21 cellular contexts compared by ENCODE assay signal in genomic region chr16:27976990-27977389, GRCh38.
"Had no signal": no experiment of that assay in that cellular context is flagged by ENCODE, and none has a peak within 500 bp of the region (broad histone marks: within the 10 kb centered on the region; RNA-seq: fewer than 3 reads in every experiment).

No MANE protein-coding gene starts in this region.

- DNase-seq: IMR-90, Kasumi-1, NCI-H1092 treated with DMSO at 0.1 percent for 48 hours, NCI-H1436, NCI-H187, NCI-H2029, NCI-H2081 treated with DMSO at 0.1 percent for 48 hours, NCI-H2171, NCI-H226, NCI-H446, NCI-H510A, NCI-H524 treated with DMSO at 0.1 percent for 48 hours, NCI-H69, NCI-H774, Right ventricle myocardium superior, RPMI8226, SIG-M5 had no signal

- H3K4me1 ChIP-seq: SJSA1 had no signal

- H3K4me3 ChIP-seq: SJSA1, SK-N-MC had no signal

- H3K4me2 ChIP-seq: KMS-11 had no signal

- H3K27ac ChIP-seq: KMS-11, SJSA1, SK-N-MC had no signal

- H3K9me3 ChIP-seq: SJSA1 had no signal

- H3K9ac ChIP-seq: KMS-11 had no signal

- H3K36me3 ChIP-seq: SJSA1 had no signal

- FAIRE-seq: RCC 7860 had no signal
